In the genomic region with DNA sequence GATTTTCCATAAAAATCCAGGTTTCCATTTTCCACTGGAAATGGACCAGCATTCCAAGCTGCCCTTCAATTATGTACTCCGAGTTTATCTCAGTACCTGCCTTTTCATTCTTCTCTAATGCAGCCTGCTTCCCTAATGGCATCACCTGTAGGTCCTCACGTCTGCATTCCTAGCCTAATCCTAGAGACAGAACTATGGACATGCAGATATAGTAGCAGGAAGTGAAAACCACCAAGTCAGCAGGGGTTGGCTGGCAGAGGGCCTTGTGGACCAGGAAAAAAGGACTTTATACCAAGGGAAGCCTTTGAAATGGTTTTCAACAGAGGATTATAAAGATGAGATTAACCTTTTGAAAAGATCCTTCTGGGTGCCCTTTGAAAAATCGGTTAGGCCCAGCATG, we compare ENCODE assay signal across 17 cellular contexts.
"Had no signal": no experiment of that assay in that cellular context is flagged by ENCODE, and none has a peak within 500 bp of the region (broad histone marks: within the 10 kb centered on the region; RNA-seq: fewer than 3 reads in every experiment).

No MANE protein-coding gene starts in this region.

- H3K27ac ChIP-seq: foreskin keratinocyte, lower lobe of right lung, tibial nerve, uterus had no signal

- H3K36me3 ChIP-seq: lower lobe of right lung, tibial nerve, uterus had no signal

- H3K9me3 Mint-ChIP-seq: activated CD4-positive, alpha-beta T cell treated with anti-CD3 and anti-CD28 coated beads, Interleukin-2, amount 10 ng/mL, durations not matched to agents 7 days and 5 days; activated T-cell treated with anti-CD3 and anti-CD28 coated beads, Interleukin-2, amount 50 U/mL, for 4 hours; effector memory CD8-positive, alpha-beta T cell; natural killer cell treated with Interleukin-12 subunit alpha and Interleukin-12 subunit beta and Interleukin-15 and Interleukin-18, amount 100 ng/mL, for 72 hours; stimulated activated naive CD8-positive, alpha-beta T cell treated with anti-CD3 and anti-CD28 coated beads, Interleukin-15, Interleukin-2, amounts not matched to agents 100 ng/mL and 50 ng/mL, for 24 hours had no signal

- H3K4me3 Mint-ChIP-seq: activated CD4-positive, alpha-beta T cell treated with anti-CD3 and anti-CD28 coated beads, Interleukin-2, amount 10 ng/mL, durations not matched to agents 7 days and 5 days; activated T-cell treated with anti-CD3 and anti-CD28 coated beads, Interleukin-2, amount 50 U/mL, for 4 hours; effector memory CD8-positive, alpha-beta T cell; mesothelial cell of epicardium; natural killer cell treated with Interleukin-12 subunit alpha and Interleukin-12 subunit beta and Interleukin-15 and Interleukin-18, amount 100 ng/mL, for 72 hours; stimulated activated naive CD8-positive, alpha-beta T cell treated with anti-CD3 and anti-CD28 coated beads, Interleukin-15, Interleukin-2, amounts not matched to agents 100 ng/mL and 50 ng/mL, for 24 hours had no signal

- H3K27ac Mint-ChIP-seq: activated CD4-positive, alpha-beta T cell treated with anti-CD3 and anti-CD28 coated beads, Interleukin-2, amount 10 ng/mL, durations not matched to agents 7 days and 5 days; effector memory CD8-positive, alpha-beta T cell; natural killer cell treated with Interleukin-12 subunit alpha and Interleukin-12 subunit beta and Interleukin-15 and Interleukin-18, amount 100 ng/mL, for 72 hours; stimulated activated naive CD8-positive, alpha-beta T cell treated with anti-CD3 and anti-CD28 coated beads, Interleukin-15, Interleukin-2, amounts not matched to agents 100 ng/mL and 50 ng/mL, for 24 hours had no signal

- H3K27me3 Mint-ChIP-seq: activated CD4-positive, alpha-beta T cell treated with anti-CD3 and anti-CD28 coated beads, Interleukin-2, amount 10 ng/mL, durations not matched to agents 7 days and 5 days; effector memory CD8-positive, alpha-beta T cell; natural killer cell treated with Interleukin-12 subunit alpha and Interleukin-12 subunit beta and Interleukin-15 and Interleukin-18, amount 100 ng/mL, for 72 hours; stimulated activated naive CD8-positive, alpha-beta T cell treated with anti-CD3 and anti-CD28 coated beads, Interleukin-15, Interleukin-2, amounts not matched to agents 100 ng/mL and 50 ng/mL, for 24 hours had no signal

- H3K4me3 ChIP-seq: lower lobe of right lung, tibial nerve, uterus had no signal

- DNase-seq: activated CD4-positive, alpha-beta T cell treated with anti-CD3 and anti-CD28 coated beads, Interleukin-2, amount 10 ng/mL, durations not matched to agents 7 days and 5 days; activated CD8-positive, alpha-beta memory T cell treated with anti-CD3 and anti-CD28 coated beads, Interleukin-2, amount 50 U/mL, for 4 hours; activated effector memory CD4-positive, alpha-beta T cell treated with anti-CD3 and anti-CD28 coated beads, Interleukin-2, amount 50 U/mL, for 16 hours; activated naive CD4-positive, alpha-beta T cell treated with anti-CD3 and anti-CD28 coated beads, Interleukin-2, amount 50 U/mL, for 16 hours; activated T-cell treated with anti-CD3 and anti-CD28 coated beads, Interleukin-2, amount 50 U/mL, for 4 hours; effector memory CD8-positive, alpha-beta T cell; foreskin keratinocyte; hypothalamus; left cardiac atrium; lower lobe of right lung; T1000; uterus had no signal

- H3K27me3 ChIP-seq: foreskin keratinocyte, tibial nerve, uterus had no signal

- H3K9me3 ChIP-seq: lower lobe of right lung, tibial nerve, uterus had no signal

- H3K36me3 Mint-ChIP-seq: natural killer cell treated with Interleukin-12 subunit alpha and Interleukin-12 subunit beta and Interleukin-15 and Interleukin-18, amount 100 ng/mL, for 72 hours had no signal

- ATAC-seq: activated CD4-positive, CD25-positive, alpha-beta regulatory T cell treated with anti-CD3 and anti-CD28 coated beads, Interleukin-2, amount 50 U/mL, for 24 hours; activated T-cell treated with anti-CD3 and anti-CD28 coated beads, Interleukin-2, amount 50 U/mL, for 4 hours; effector memory CD8-positive, alpha-beta T cell; foreskin keratinocyte; left cardiac atrium; lower lobe of right lung; natural killer cell treated with Interleukin-12 subunit alpha and Interleukin-12 subunit beta and Interleukin-15 and Interleukin-18, amount 100 ng/mL, for 72 hours had no signal

- H3K4me1 Mint-ChIP-seq: activated CD4-positive, alpha-beta T cell treated with anti-CD3 and anti-CD28 coated beads, Interleukin-2, amount 10 ng/mL, durations not matched to agents 7 days and 5 days had no signal

- H3K4me1 ChIP-seq: foreskin keratinocyte, lower lobe of right lung, tibial nerve, uterus had no signal
